Comparison of ENCODE assay signal across 8 cellular contexts in the genomic region with DNA sequence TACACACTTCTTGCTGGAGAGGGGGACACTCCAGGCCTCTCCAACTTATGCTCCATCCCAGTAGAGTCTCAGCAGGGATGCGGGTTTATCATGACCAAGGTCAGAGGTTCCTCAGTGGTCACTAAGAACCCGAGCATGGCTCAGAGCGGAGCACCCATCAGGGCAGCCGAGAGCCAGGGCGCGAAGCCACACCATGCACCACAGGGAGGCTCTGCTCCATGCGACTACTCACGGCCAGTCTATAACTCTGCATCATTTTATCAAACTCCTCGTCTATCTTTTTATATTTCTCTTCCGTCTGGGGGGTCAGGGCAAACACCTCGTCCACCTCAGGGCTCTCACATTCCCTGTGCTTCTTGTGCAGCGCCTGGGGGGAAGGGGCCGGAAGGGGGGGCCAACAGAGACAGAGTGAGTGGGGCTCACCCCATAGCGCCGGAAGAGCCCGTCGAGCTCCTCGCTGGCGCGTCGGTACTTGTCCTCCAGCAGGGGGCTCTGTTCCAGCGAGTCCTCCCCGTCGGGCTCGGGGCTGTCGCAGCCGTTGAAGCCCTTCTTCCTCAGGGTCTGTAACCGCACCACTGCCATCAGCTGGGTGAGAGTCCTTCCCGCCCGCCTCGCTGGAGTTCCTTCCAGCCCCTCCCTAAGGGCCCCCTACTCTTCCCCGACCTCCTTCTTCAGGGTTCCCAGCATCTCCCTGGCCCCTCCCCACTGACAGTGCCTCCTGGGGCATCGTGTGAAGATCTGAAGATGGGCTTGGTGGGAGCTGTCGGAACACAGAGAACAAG. TPM values are rescaled to one million over a fixed set of nuclear protein-coding genes. Genes with fewer than 3 reads are reported as not detected.
DNase-seq lines count a peak whose midpoint lies in the region; ATAC-seq and TF ChIP-seq lines count a peak whose summit lies in the region.

No MANE protein-coding gene starts in this region.

- no peaks in the 10 kb centered on the region for H3K9me3 ChIP-seq in suprapubic skin

- H3K36me3 Mint-ChIP-seq in neural crest cell (ENCODE audit: low read depth), result peaks cover 13% of the 10 kb centered on the region

- peak; percentile 36 for ATAC-seq in GM18520 (IDR thresholded peaks at IDR 0.05; ENCODE audit: unreplicated experiment)

- no peak for TF ChIP-seq EP300 in suprapubic skin (IDR thresholded peaks at IDR 0.05)

- DNase-seq in NCI-H1694 treated with DMSO at 0.1 percent for 48 hours (lab: John Stamatoyannopoulos, UW) (peak; percentile 87), epidermal melanocyte (ENCODE audit: insufficient read length, low spot score) (peak; percentile 58), neural crest cell (ENCODE audit: low read depth, low spot score) (peak; percentile 73), suprapubic skin (ENCODE audit: low spot score in 2 of 2) (no peak), glomerular visceral epithelial cell (ENCODE audit: extremely low spot score) (no peak), NCI-H524 treated with DMSO at 0.1 percent for 48 hours (lab: John Stamatoyannopoulos, UW) (no peak)
- peak; percentile 81 for DNase-seq in activated CD8-positive, alpha-beta memory T cell treated with anti-CD3 and anti-CD28 coated beads, Interleukin-2, amount 50 U/mL, for 4 hours

- TF ChIP-seq CTCF in neural crest cell (conservative IDR thresholded peaks at IDR 0.05) (peak; percentile 68), suprapubic skin (IDR thresholded peaks at IDR 0.05) (peak; percentile 30 to 62)

- no peak overlapping the region for H3K27ac ChIP-seq in suprapubic skin

- H3K4me1 Mint-ChIP-seq in neural crest cell, result peaks cover 6% of the 10 kb centered on the region

- H3K27ac Mint-ChIP-seq in neural crest cell (ENCODE audit: unreplicated experiment), result no peak overlapping the region

- 60% methylated on average over 23 of the region's 34 CpGs for WGBS in suprapubic skin

- H3K4me3 ChIP-seq in suprapubic skin, result no peak overlapping the region

- no peaks in the 10 kb centered on the region for H3K27me3 Mint-ChIP-seq in neural crest cell (ENCODE audit: low read depth)

- H3K4me1 ChIP-seq in suprapubic skin, result peaks cover 69% of the 10 kb centered on the region

- H3K27me3 ChIP-seq in suprapubic skin, result no peaks in the 10 kb centered on the region

- peaks cover 72% of the 10 kb centered on the region for H3K36me3 ChIP-seq in suprapubic skin

- no peak for TF ChIP-seq POLR2A in suprapubic skin (IDR thresholded peaks at IDR 0.05)

- H3K9me3 Mint-ChIP-seq in neural crest cell, result no peaks in the 10 kb centered on the region

- H3K4me3 Mint-ChIP-seq in neural crest cell, result no peak overlapping the region

RNA-seq across cellular contexts. Expression of gene MEF2D, which starts 20.0 kb away (rescaled TPM):
- total RNA-seq in neural crest cell (12.2 and 17.3 TPM in 2 replicates), suprapubic skin (10 to 100 TPM; 61.7 to 73.5 (median 67.1) TPM)

Comparison
In these comparisons a context has a peak if more than half of its experiments do, and no peak if none do; other contexts are left out.
1. DNase-seq: peak in NCI-H1694 treated with DMSO at 0.1 percent for 48 hours (single experiment), activated CD8-positive, alpha-beta memory T cell treated with anti-CD3 and anti-CD28 coated beads, Interleukin-2, amount 50 U/mL, for 4 hours (single experiment), epidermal melanocyte (single experiment) and neural crest cell (single experiment); none in suprapubic skin (0 of 2), glomerular visceral epithelial cell (single experiment) and NCI-H524 treated with DMSO at 0.1 percent for 48 hours (single experiment).